In the genomic region with DNA sequence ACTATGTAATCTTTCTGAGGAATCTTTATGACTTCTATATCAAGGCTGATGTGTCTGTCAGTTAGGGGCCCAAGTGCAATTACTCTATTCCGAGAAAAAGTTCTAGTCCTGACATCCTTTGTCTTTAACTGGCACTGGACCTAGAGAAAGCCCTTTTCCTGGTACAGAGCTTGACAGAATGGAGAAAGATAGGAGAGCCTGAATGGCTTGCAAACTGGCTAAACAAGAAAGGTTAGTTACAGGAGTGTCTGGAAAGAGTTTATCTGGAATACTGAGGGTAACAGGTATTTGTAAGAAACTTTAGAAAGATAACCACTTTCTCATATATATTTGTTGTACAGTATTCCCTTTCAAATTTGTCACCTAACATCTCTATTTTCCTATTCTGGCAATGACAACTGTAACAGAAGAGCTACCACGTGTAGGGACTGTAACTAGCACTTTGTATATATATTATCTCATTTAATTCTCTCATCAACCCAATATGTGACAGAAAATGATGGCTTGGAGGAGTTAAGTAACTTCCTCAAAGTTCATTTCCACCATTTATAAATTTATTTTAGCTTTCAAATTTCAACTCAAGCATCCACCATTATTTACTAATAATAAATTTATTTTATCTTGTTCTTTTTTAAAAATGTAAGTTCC, we compare ENCODE assay signal across 24 cellular contexts.
"Had no signal": no experiment of that assay in that cellular context is flagged by ENCODE, and none has a peak within 500 bp of the region (broad histone marks: within the 10 kb centered on the region; RNA-seq: fewer than 3 reads in every experiment).

No MANE protein-coding gene starts in this region.

- ATAC-seq: left ventricle myocardium superior; psoas muscle; stimulated activated memory B cell treated with anti-CD40 and anti-IgM and Interleukin-4, amounts not matched to agents 10 μg/mL and 1 μg/mL and 100 μg/mL, for 72 hours; stimulated activated naive CD8-positive, alpha-beta T cell treated with anti-CD3 and anti-CD28 coated beads, Interleukin-15, amount 100 ng/mL, for 72 hours; WTC11 had no signal

- H3K27me3 ChIP-seq: breast epithelium, neutrophil, sigmoid colon, thyroid gland had no signal

- H3K9me3 ChIP-seq: breast epithelium, neutrophil, psoas muscle, sigmoid colon, thyroid gland had no signal

- DNase-seq: activated CD4-positive, alpha-beta memory T cell treated with anti-CD3 and anti-CD28 coated beads, Interleukin-2, amount 10 ng/mL, durations not matched to agents 7 days and 5 days; activated CD4-positive, alpha-beta T cell treated with anti-CD3 and anti-CD28 coated beads for 1 hour; activated CD4-positive, alpha-beta T cell treated with anti-CD3 and anti-CD28 coated beads, Interleukin-2, amount 10 ng/mL, durations not matched to agents 7 days and 5 days; activated CD8-positive, alpha-beta memory T cell treated with anti-CD3 and anti-CD28 coated beads, Interleukin-2, amount 50 U/mL, for 48 hours; activated T-cell treated with anti-CD3 and anti-CD28 coated beads, Interleukin-2, amount 50 U/mL, for 24 hours; dermis blood vessel endothelial cell; effector CD4-positive, alpha-beta T cell; left ventricle myocardium superior; mammary epithelial cell; naive B cell; nephron progenitor cell; psoas muscle; sigmoid colon; small intestine; stimulated activated CD4-positive, alpha-beta T cell treated with anti-CD3 and anti-CD28 coated beads, Interleukin-1b, Interleukin-23, amount 100 ng/mL, for 48 hours; stimulated activated CD4-positive, alpha-beta T cell treated with anti-CD3 and anti-CD28 coated beads, Interleukin-4, amount 100 ng/mL, for 4 hours; stimulated activated CD8-positive, alpha-beta memory T cell treated with anti-CD3 and anti-CD28 coated beads, Interleukin-4, amount 100 ng/mL, for 48 hours; stimulated activated naive CD8-positive, alpha-beta T cell treated with anti-CD3 and anti-CD28 coated beads, Interleukin-15, amount 100 ng/mL, for 72 hours; T-helper 9 cell; thyroid gland had no signal

- H3K4me3 ChIP-seq: breast epithelium, psoas muscle, sigmoid colon, thyroid gland had no signal

- H3K36me3 ChIP-seq: breast epithelium, neutrophil, thyroid gland had no signal

- H3K4me1 ChIP-seq: breast epithelium, psoas muscle, thyroid gland had no signal

- H3K27ac ChIP-seq: breast epithelium, neutrophil, psoas muscle, sigmoid colon, thyroid gland had no signal
